25 cellular contexts compared by ENCODE assay signal in genomic region chr2:241951920-241952319, GRCh38.
DNase-seq lines count a peak whose midpoint lies in the region; ATAC-seq and TF ChIP-seq lines count a peak whose summit lies in the region.
"Had no signal": no experiment of that assay in that cellular context is flagged by ENCODE, and none has a peak within 500 bp of the region (broad histone marks: within the 10 kb centered on the region; RNA-seq: fewer than 3 reads in every experiment).

No MANE protein-coding gene starts in this region.

- 96% methylated on average over 11 of the region's 11 CpGs for WGBS in thymus

- no peaks in the 10 kb centered on the region for H3K79me2 ChIP-seq in osteoblast (ENCODE audit: insufficient read depth, low read length)

- H3K27ac ChIP-seq in Peyer's patch, result no peak overlapping the region
- H3K27ac ChIP-seq in osteoblast (ENCODE audit: low read depth, low read length), result no peak overlapping the region
- peak overlapping the region; percentile 38 for H3K27ac ChIP-seq in thymus (ENCODE audit: low read depth)
- H3K27ac ChIP-seq: A549, C4-2B, SJSA1 had no signal

- H3K27ac Mint-ChIP-seq in activated CD4-positive, alpha-beta memory T cell treated with anti-CD3 and anti-CD28 coated beads, Interleukin-2, amount 10 ng/mL, durations not matched to agents 7 days and 5 days, result no peak overlapping the region
- H3K27ac Mint-ChIP-seq: CD8-positive, alpha-beta T cell; H9 had no signal

- no peaks in the 10 kb centered on the region for H3K36me3 Mint-ChIP-seq in activated CD4-positive, alpha-beta memory T cell treated with anti-CD3 and anti-CD28 coated beads, Interleukin-2, amount 10 ng/mL, durations not matched to agents 7 days and 5 days (ENCODE audit: low read depth)

- no peaks in the 10 kb centered on the region for H3K4me1 Mint-ChIP-seq in activated CD4-positive, alpha-beta memory T cell treated with anti-CD3 and anti-CD28 coated beads, Interleukin-2, amount 10 ng/mL, durations not matched to agents 7 days and 5 days

- TF ChIP-seq POLR2A in Peyer's patch (IDR thresholded peaks at IDR 0.05), result no peak

- POLR2A ChIA-PET in activated CD4-positive, alpha-beta memory T cell treated with anti-CD3 and anti-CD28 coated beads, Interleukin-2, amount 10 ng/mL, durations not matched to agents 7 days and 5 days (lab: Charles Lee), result no interaction called here

- CTCF ChIA-PET in activated CD4-positive, alpha-beta memory T cell treated with anti-CD3 and anti-CD28 coated beads, Interleukin-2, amount 10 ng/mL, durations not matched to agents 7 days and 5 days (lab: Charles Lee), result interaction anchor here (1.3 to 1.8 kb wide), 3 partner anchors 8 to 206 kb away, joined by 3 to 17 read pairs (median 12); no protein-coding TSS in a partner anchor

- no peak overlapping the region for H3K4me2 ChIP-seq in osteoblast (ENCODE audit: insufficient read depth, low read length)

- H3K4me3 ChIP-seq in Peyer's patch (no peak overlapping the region), osteoblast (ENCODE audit: insufficient read depth, low read length) (no peak overlapping the region), thymus (ENCODE audit: low read length) (no peak overlapping the region)
- H3K4me3 ChIP-seq: A549, K562, MG63, SJSA1 had no signal

- peaks cover 11% of the 10 kb centered on the region for H4K20me1 ChIP-seq in osteoblast (ENCODE audit: insufficient read depth, low read length)

- H3K4me1 ChIP-seq in Peyer's patch (peaks cover 0 to 8% (median 2%) of the 10 kb centered on the region in 4 donors), osteoblast (ENCODE audit: insufficient read depth, low read length) (peaks cover 2% of the 10 kb centered on the region), thymus (ENCODE audit: control insufficient read depth, insufficient read depth, low read length) (peaks cover 16% of the 10 kb centered on the region)
- H3K4me1 ChIP-seq: A549 had no signal

- H3K9me3 ChIP-seq in Peyer's patch, result no peaks in the 10 kb centered on the region
- H3K9me3 ChIP-seq in osteoblast (ENCODE audit: low read depth, low read length), result no peaks in the 10 kb centered on the region
- H3K9me3 ChIP-seq in thymus (ENCODE audit: control insufficient read depth), result no peaks in the 10 kb centered on the region
- H3K9me3 ChIP-seq: A549, Caco-2, MG63, SJSA1 had no signal

- H3K36me3 ChIP-seq in Peyer's patch (no peaks in the 10 kb centered on the region), osteoblast (ENCODE audit: insufficient read depth, low read length) (no peaks in the 10 kb centered on the region), thymus (ENCODE audit: control insufficient read depth, insufficient read depth) (peaks cover 3% of the 10 kb centered on the region)
- H3K36me3 ChIP-seq: MG63, SJSA1 had no signal

- no peak for ATAC-seq in GM18861 (IDR thresholded peaks at IDR 0.05; ENCODE audit: unreplicated experiment)
- ATAC-seq: CD8-positive, alpha-beta T cell; HepG2; Right ventricle myocardium inferior had no signal

- no peak overlapping the region for H3K4me3 Mint-ChIP-seq in activated CD4-positive, alpha-beta memory T cell treated with anti-CD3 and anti-CD28 coated beads, Interleukin-2, amount 10 ng/mL, durations not matched to agents 7 days and 5 days
- H3K4me3 Mint-ChIP-seq: CD8-positive, alpha-beta T cell; H9 had no signal

- peaks cover 6% of the 10 kb centered on the region for H3K9me3 Mint-ChIP-seq in activated CD4-positive, alpha-beta memory T cell treated with anti-CD3 and anti-CD28 coated beads, Interleukin-2, amount 10 ng/mL, durations not matched to agents 7 days and 5 days
- H3K9me3 Mint-ChIP-seq: CD8-positive, alpha-beta T cell had no signal

- H3K27me3 ChIP-seq in Peyer's patch, result no peaks in the 10 kb centered on the region
- H3K27me3 ChIP-seq in osteoblast (ENCODE audit: insufficient read depth, low read length), result peaks cover 4% of the 10 kb centered on the region
- no peaks in the 10 kb centered on the region for H3K27me3 ChIP-seq in thymus (ENCODE audit: control insufficient read depth, insufficient read depth)
- H3K27me3 ChIP-seq: MG63 had no signal

- no peak overlapping the region for H2AFZ ChIP-seq in osteoblast (ENCODE audit: low read length)

- DNase-seq in HT1080 (ENCODE audit: low read depth), result peak; percentile 24
- peak in 2 of 3 donors; percentile 39 for DNase-seq in Peyer's patch
- DNase-seq in osteoblast (ENCODE audit: insufficient read length, low spot score, missing footprints), result peak; percentile 69
- DNase-seq in NCI-H446 treated with DMSO at 0.1 percent for 48 hours (lab: John Stamatoyannopoulos, UW), result no peak
- no peak for DNase-seq in activated CD4-positive, alpha-beta memory T cell treated with anti-CD3 and anti-CD28 coated beads, Interleukin-2, amount 10 ng/mL, durations not matched to agents 7 days and 5 days
- DNase-seq: Caco-2; CD8-positive, alpha-beta T cell; GF-D8; H9; Kasumi-1; MG63; NCI-H2029; NCI-H446; NCI-H526; NCI-H82; NK-92 treated with Interleukin-12 subunit alpha and Interleukin-12 subunit beta, amount 100 ng/mL, for 24 hours; PC-3 had no signal

- no peaks in the 10 kb centered on the region for H3K27me3 Mint-ChIP-seq in activated CD4-positive, alpha-beta memory T cell treated with anti-CD3 and anti-CD28 coated beads, Interleukin-2, amount 10 ng/mL, durations not matched to agents 7 days and 5 days

- TF ChIP-seq CTCF in Peyer's patch (IDR thresholded peaks at IDR 0.05), result no peak
- no peak for TF ChIP-seq CTCF in osteoblast (IDR thresholded peaks at IDR 0.05; ENCODE audit: extremely low read depth, low read depth, low read length)

Comparison
In these comparisons a context has a peak if more than half of its experiments do, and no peak if none do; other contexts are left out.
1. DNase-seq: peak in HT1080 (single experiment), Peyer's patch (2 of 3) and osteoblast (single experiment); none in NCI-H446 treated with DMSO at 0.1 percent for 48 hours (single experiment) and activated CD4-positive, alpha-beta memory T cell treated with anti-CD3 and anti-CD28 coated beads, Interleukin-2, amount 10 ng/mL, durations not matched to agents 7 days and 5 days (single experiment).